In the genomic region with DNA sequence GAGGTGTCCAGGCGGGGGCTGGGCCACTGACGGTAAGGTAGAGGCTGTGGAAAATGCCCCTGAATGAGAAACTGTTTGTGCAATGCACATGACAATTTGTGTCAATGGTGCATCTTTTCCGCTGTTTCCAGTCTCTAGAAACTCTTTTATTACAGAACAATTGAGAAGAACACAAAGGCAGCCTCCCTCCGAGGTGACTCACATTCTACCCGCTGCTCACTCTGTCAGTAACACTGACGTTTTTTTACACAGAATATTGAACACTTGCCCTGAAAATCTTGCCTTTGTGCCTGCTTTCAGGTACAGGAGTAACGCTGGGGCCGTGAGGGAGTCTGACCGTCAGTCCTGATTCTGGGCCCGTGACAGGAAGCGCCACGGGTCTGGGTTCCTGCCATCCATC, we compare ENCODE assay signal across 14 cellular contexts. TPM values are rescaled to one million over a fixed set of nuclear protein-coding genes. Genes with fewer than 3 reads are reported as not detected.
DNase-seq lines count a peak whose midpoint lies in the region; ATAC-seq, FAIRE-seq and TF ChIP-seq lines count a peak whose summit lies in the region.
"Had no signal": no experiment of that assay in that cellular context is flagged by ENCODE, and none has a peak within 500 bp of the region (broad histone marks: within the 10 kb centered on the region; RNA-seq: fewer than 3 reads in every experiment).

No MANE protein-coding gene starts in this region.

- H3K36me3 ChIP-seq in GM23338 (ENCODE audit: insufficient read depth) = no peaks in the 10 kb centered on the region
- no peaks in the 10 kb centered on the region for H3K36me3 ChIP-seq in PC-3 (ENCODE audit: low read depth, low read length)
- no peaks in the 10 kb centered on the region for H3K36me3 ChIP-seq in K562 (ENCODE audit: control insufficient read depth, insufficient read depth, low read length)
- H3K36me3 ChIP-seq in neural progenitor cell = no peaks in the 10 kb centered on the region
- H3K36me3 ChIP-seq in osteoblast (ENCODE audit: insufficient read depth, low read length) = no peaks in the 10 kb centered on the region
- H3K36me3 ChIP-seq: BLaER1 treated with 17β-estradiol and CSF1 and Interleukin-3, amounts not matched to agents 10 nM and 100 nM had no signal

- H3K9ac ChIP-seq in PC-3 (ENCODE audit: low read length) (no peak overlapping the region), K562 (ENCODE audit: insufficient read depth in 1 of 2, low read depth in 2 of 2, low read length in 2 of 2) (no peak overlapping the region), neural progenitor cell (no peak overlapping the region)
- H3K9ac ChIP-seq: BLaER1 treated with 17β-estradiol and CSF1 and Interleukin-3, amounts not matched to agents 10 nM and 100 nM had no signal

- POLR2A ChIA-PET in PC-3 (lab: Charles Lee; ENCODE audit: unreplicated experiment) = no interaction called here
- POLR2A ChIA-PET in K562 (lab: Yijun Ruan, JAX) = interaction anchor here (1.0 to 1.7 kb wide), 2 partner anchors 11 to 70 kb away, joined by 4 to 7 read pairs; no protein-coding TSS in a partner anchor

- no peak overlapping the region for H3K27ac ChIP-seq in GM23338 (ENCODE audit: low read depth)
- no peak overlapping the region for H3K27ac ChIP-seq in PC-3 (ENCODE audit: low read length)
- H3K27ac ChIP-seq in K562 (ENCODE audit: extremely low read depth, low read depth, low read length) = no peak overlapping the region
- no peak overlapping the region for H3K27ac ChIP-seq in neural progenitor cell
- no peak overlapping the region for H3K27ac ChIP-seq in osteoblast (ENCODE audit: low read depth, low read length)
- H3K27ac ChIP-seq: BLaER1 treated with 17β-estradiol and CSF1 and Interleukin-3, amounts not matched to agents 10 nM and 100 nM had no signal

- H3K4me3 Mint-ChIP-seq in GM23338 (no peak overlapping the region), neural progenitor cell (peak overlapping the region; percentile 66)
- H3K4me3 Mint-ChIP-seq: CD4-positive, CD25-positive, alpha-beta regulatory T cell had no signal

- H3F3A ChIP-seq in GM23338 (replicated peaks; ENCODE audit: low read depth) (no peaks in the 10 kb centered on the region), PC-3 (ENCODE audit: low read length, unreplicated experiment) (no peaks in the 10 kb centered on the region), neural progenitor cell (ENCODE audit: low read depth) (peaks cover 6% of the 10 kb centered on the region)

- CTCF ChIA-PET in PC-3 (lab: Charles Lee) = no interaction called here
- CTCF ChIA-PET in K562 (lab: Yijun Ruan, JAX; ENCODE audit: low intra/inter-chr PET ratio) = no interaction called here

- 3% methylated on average over 12 of the region's 12 CpGs for WGBS in K562 (ENCODE audit: insufficient coverage, low coverage, missing lambda C conversion rate)

- no peaks in the 10 kb centered on the region for H3K9me1 ChIP-seq in K562 (ENCODE audit: control insufficient read depth, insufficient read depth, low read length)

- no peak for TF ChIP-seq RAD21 in K562 (CRISPR knock-in tag; conservative IDR thresholded peaks at IDR 0.05 in 1 of 2, IDR thresholded peaks at IDR 0.05 in 1 of 2)

- H3K9me3 Mint-ChIP-seq in GM23338 = no peaks in the 10 kb centered on the region
- H3K9me3 Mint-ChIP-seq in neural progenitor cell = no peaks in the 10 kb centered on the region

- H3K9me3 ChIP-seq in PC-3 (ENCODE audit: low read length) (no peaks in the 10 kb centered on the region), K562 (replicated peaks; ENCODE audit: control insufficient read depth, insufficient read depth, low read depth, low read length) (no peaks in the 10 kb centered on the region), neural progenitor cell (ENCODE audit: low read depth) (no peaks in the 10 kb centered on the region), osteoblast (ENCODE audit: low read depth, low read length) (no peaks in the 10 kb centered on the region)
- H3K9me3 ChIP-seq: BLaER1 treated with 17β-estradiol and CSF1 and Interleukin-3, amounts not matched to agents 10 nM and 100 nM had no signal

- H2AFZ ChIP-seq in GM23338 (peak overlapping the region; percentile 77; the same call in 1 of the 2 replicates), PC-3 (ENCODE audit: low read length) (peak overlapping the region; percentile 27), K562 (ENCODE audit: low read depth, low read length) (0 out of 2 replicates have a peak overlapping the region, but pooled peaks have one; percentile 25), neural progenitor cell (replicated peaks) (peak overlapping the region; percentile 79), osteoblast (ENCODE audit: low read length) (no peak overlapping the region)

- no peak for TF ChIP-seq EP300 in K562 (IDR thresholded peaks at IDR 0.05; ENCODE audit: low read length)

- TF ChIP-seq CTCF in GM23338 (conservative IDR thresholded peaks at IDR 0.05; ENCODE audit: low read depth in 2 of 2) (no peak), PC-3 (conservative IDR thresholded peaks at IDR 0.05; ENCODE audit: low read depth, low read length) (no peak), K562 (IDR thresholded peaks at IDR 0.05 in 2 of 3, conservative IDR thresholded peaks at IDR 0.05 in 1 of 3; ENCODE audit: insufficient read depth in 2 of 3, low read depth in 1 of 3, low read length in 3 of 3) (no peak), neural progenitor cell (IDR thresholded peaks at IDR 0.05) (no peak), osteoblast (IDR thresholded peaks at IDR 0.05; ENCODE audit: extremely low read depth, low read depth, low read length) (no peak)

- H3K9me2 ChIP-seq in GM23338 (ENCODE audit: insufficient read depth) = no peaks in the 10 kb centered on the region
- H3K9me2 ChIP-seq in PC-3 (replicated peaks; ENCODE audit: low read length) = no peaks in the 10 kb centered on the region

- H3K4me3 ChIP-seq in GM23338 (no peak overlapping the region), PC-3 (ENCODE audit: low read length) (no peak overlapping the region), K562 (no peak overlapping the region), neural progenitor cell (no peak overlapping the region), osteoblast (ENCODE audit: insufficient read depth, low read length) (no peak overlapping the region)
- H3K4me3 ChIP-seq: BLaER1 treated with 17β-estradiol and CSF1 and Interleukin-3, amounts not matched to agents 10 nM and 100 nM had no signal

- H3K36me3 Mint-ChIP-seq in GM23338 (ENCODE audit: low read depth) (no peaks in the 10 kb centered on the region), neural progenitor cell (no peaks in the 10 kb centered on the region)
- H3K36me3 Mint-ChIP-seq: CD4-positive, CD25-positive, alpha-beta regulatory T cell had no signal

- H3K27me3 ChIP-seq in GM23338 (ENCODE audit: insufficient read depth) = no peaks in the 10 kb centered on the region
- peaks cover 12% of the 10 kb centered on the region; the same call in 1 of the 2 replicates for H3K27me3 ChIP-seq in PC-3 (ENCODE audit: low read length)
- peaks cover 41% of the 10 kb centered on the region in 2 experiments for H3K27me3 ChIP-seq in K562 (ENCODE audit: control insufficient read depth in 2 of 2, insufficient read depth in 2 of 2, low read length in 2 of 2)
- H3K27me3 ChIP-seq in neural progenitor cell = no peaks in the 10 kb centered on the region
- peaks cover 17% of the 10 kb centered on the region for H3K27me3 ChIP-seq in osteoblast (ENCODE audit: insufficient read depth, low read length)
- H3K27me3 ChIP-seq: BLaER1 treated with 17β-estradiol and CSF1 and Interleukin-3, amounts not matched to agents 10 nM and 100 nM had no signal

- in situ Hi-C loops in K562 (cut with MboI) = no loop called here

- BruUV-seq in PC-3 (replicated peaks; lab: Mats Ljungman, UMichigan) = no TSS peak
- BruUV-seq in K562 (replicated peaks; lab: Mats Ljungman, UMichigan) = no TSS peak

- no peaks in the 10 kb centered on the region for H3K27me3 Mint-ChIP-seq in GM23338 (ENCODE audit: insufficient read depth, low read depth, poor library complexity)
- peaks cover 7% of the 10 kb centered on the region for H3K27me3 Mint-ChIP-seq in neural progenitor cell (ENCODE audit: insufficient read depth, low read depth)

- peaks cover 16% of the 10 kb centered on the region; the same call in 1 of the 2 replicates for H3K4me1 ChIP-seq in GM23338 (ENCODE audit: insufficient read depth)
- H3K4me1 ChIP-seq in PC-3 (ENCODE audit: insufficient read depth, low read length) = peaks cover 43% of the 10 kb centered on the region
- no peaks in the 10 kb centered on the region; a peak in 1 of 5 replicates for H3K4me1 ChIP-seq in K562 (replicated peaks in 1 of 2; ENCODE audit: control insufficient read depth in 2 of 2, insufficient read depth in 2 of 2, low read length in 2 of 2)
- peaks cover 20% of the 10 kb centered on the region for H3K4me1 ChIP-seq in neural progenitor cell
- H3K4me1 ChIP-seq in osteoblast (ENCODE audit: insufficient read depth, low read length) = peaks cover 22% of the 10 kb centered on the region

- intact Hi-C loops in PC-3 (cut with micrococcal nuclease) (no loop called here), K562 (cut with micrococcal nuclease) (no loop called here)

- DNase-seq in GM23338 (ENCODE audit: low spot score) (no peak), PC-3 (peak; percentile 54), K562 (ENCODE audit: extremely low read depth in 1 of 4, low spot score in 3 of 4) (no peak), neural progenitor cell (ENCODE audit: low spot score) (no peak), germinal center (ENCODE audit: low spot score) (no peak), NCI-H526 treated with DMSO at 0.1 percent for 48 hours (lab: John Stamatoyannopoulos, UW) (no peak), osteoblast (ENCODE audit: insufficient read length, low spot score, missing footprints) (no peak)
- DNase-seq: ACHN; CD4-positive, CD25-positive, alpha-beta regulatory T cell; DMS53; GF-D8; IMR-90 had no signal

- no peaks in the 10 kb centered on the region for H4K20me1 ChIP-seq in GM23338 (replicated peaks; ENCODE audit: insufficient read depth)
- H4K20me1 ChIP-seq in PC-3 (ENCODE audit: low read length) = no peaks in the 10 kb centered on the region
- no peaks in the 10 kb centered on the region for H4K20me1 ChIP-seq in K562 (replicated peaks; ENCODE audit: control insufficient read depth, insufficient read depth, low read length)
- H4K20me1 ChIP-seq in neural progenitor cell (ENCODE audit: low read depth) = no peaks in the 10 kb centered on the region
- H4K20me1 ChIP-seq in osteoblast (ENCODE audit: insufficient read depth, low read length) = no peaks in the 10 kb centered on the region
- H4K20me1 ChIP-seq: BLaER1 treated with 17β-estradiol and CSF1 and Interleukin-3, amounts not matched to agents 10 nM and 100 nM had no signal

- peak; percentile 18; the same call in 2 of the 3 replicates for ATAC-seq in GM23338
- no peak for ATAC-seq in PC-3
- ATAC-seq in K562 = no peak; the same call in 2 of the 3 replicates

- no peaks in the 10 kb centered on the region for H3K79me2 ChIP-seq in GM23338 (replicated peaks; ENCODE audit: insufficient read depth)
- H3K79me2 ChIP-seq in PC-3 (ENCODE audit: low read length) = no peaks in the 10 kb centered on the region
- no peaks in the 10 kb centered on the region for H3K79me2 ChIP-seq in K562 (ENCODE audit: control insufficient read depth, insufficient read depth, low read length)
- H3K79me2 ChIP-seq in neural progenitor cell (ENCODE audit: low read depth) = no peaks in the 10 kb centered on the region
- no peaks in the 10 kb centered on the region for H3K79me2 ChIP-seq in osteoblast (ENCODE audit: insufficient read depth, low read length)

- no peak for TF ChIP-seq POLR2A in K562 (conservative IDR thresholded peaks at IDR 0.05)

- no peak for FAIRE-seq in K562 (lab: Jason Lieb, UNC)
- FAIRE-seq: H54 had no signal

- H3K4me1 Mint-ChIP-seq in GM23338 (peaks cover 24% of the 10 kb centered on the region), neural progenitor cell (peaks cover 31% of the 10 kb centered on the region)

- H3K27ac Mint-ChIP-seq in GM23338 (no peak overlapping the region), neural progenitor cell (peak overlapping the region; percentile 78)
- H3K27ac Mint-ChIP-seq: CD4-positive, CD25-positive, alpha-beta regulatory T cell had no signal

- H3K4me2 ChIP-seq in GM23338 (no peak overlapping the region), PC-3 (ENCODE audit: low read length) (peak overlapping the region; percentile 35), K562 (ENCODE audit: insufficient read depth, low read length) (no peak overlapping the region), neural progenitor cell (no peak overlapping the region), osteoblast (ENCODE audit: insufficient read depth, low read length) (no peak overlapping the region)
- H3K4me2 ChIP-seq: BLaER1 treated with 17β-estradiol and CSF1 and Interleukin-3, amounts not matched to agents 10 nM and 100 nM had no signal

RNA-seq across cellular contexts. Expression of gene TENT4A, which starts 11.7 kb away (rescaled TPM):
- 20.2 and 24.0 TPM in 2 replicates for total RNA-seq in GM23338 (2014; rRNA removed; shearing (Covaris generic))
- polyA plus RNA-seq in GM23338 (2016; fragmentation: Nextera tagmentation; extraction: Ambion mirVana) (5.2 and 5.3 TPM in 2 replicates), K562 (2011; rRNA removed) (7.4 and 8.2 TPM in 2 replicates), K562 (2014; fragmentation: Illumina TruSeq; extraction: Trizol) (25.7 and 27.3 TPM in 2 replicates), K562 (2014; fragmentation: Nextera tagmentation; extraction: Ambion mirVana) (1 to 10 TPM; 1.3 to 1.6 TPM), K562 (2014; rRNA removed) (18.8 and 20.3 TPM in 2 replicates)
- total RNA-seq in PC-3 (2014; rRNA removed) (39.3 and 42.4 TPM in 2 replicates), K562 (2014; rRNA removed) (10.9 and 16.5 TPM in 2 replicates), K562 (2014; rRNA removed; fragmentation: Illumina TruSeq; extraction: Trizol) (11.6 and 13.0 TPM in 2 replicates), K562 (2015; rRNA removed; fragmentation: Illumina TruSeq; extraction: Trizol) (14.9 and 17.7 TPM in 2 replicates), K562 (2021) (24.0 and 26.6 TPM in 2 replicates), neural progenitor cell (ENCODE audit: low replicate concordance) (20.9 and 22.4 TPM in 2 replicates), osteoblast (16.5 and 21.4 TPM in 2 replicates)
- 144 and 165 TPM in 2 replicates for total RNA-seq in K562 (2011; cell fraction: chromatin; rRNA removed; ENCODE audit: low replicate concordance)
- 58.9 and 66.3 TPM in 2 replicates for total RNA-seq in K562 (2011; cell fraction: nucleolus; rRNA removed)
- total RNA-seq in K562 (2011; cell fraction: nucleoplasm; rRNA removed) = 88.6 and 115 TPM in 2 replicates
- 4.4 and 5.5 TPM in 2 replicates for polyA plus RNA-seq in K562 (2011; cell fraction: cytosol; rRNA removed)
- 76.9 and 93.7 TPM in 2 replicates for polyA plus RNA-seq in K562 (2011; cell fraction: nucleus; rRNA removed)
- 14.4 and 14.7 TPM in 2 replicates for polyA plus RNA-seq in K562 (2012)
- 14.8 and 19.0 TPM in 2 replicates for polyA minus RNA-seq in K562 (2011; rRNA and poly(A)+ RNA removed)
- 7.3 and 8.5 TPM in 2 replicates for polyA minus RNA-seq in K562 (2011; cell fraction: cytosol; rRNA and poly(A)+ RNA removed)
- 41.6 and 56.6 TPM in 2 replicates for polyA minus RNA-seq in K562 (2011; cell fraction: nucleus; rRNA and poly(A)+ RNA removed)
